ENCODE assay signal across 9 cellular contexts in the genomic region with DNA sequence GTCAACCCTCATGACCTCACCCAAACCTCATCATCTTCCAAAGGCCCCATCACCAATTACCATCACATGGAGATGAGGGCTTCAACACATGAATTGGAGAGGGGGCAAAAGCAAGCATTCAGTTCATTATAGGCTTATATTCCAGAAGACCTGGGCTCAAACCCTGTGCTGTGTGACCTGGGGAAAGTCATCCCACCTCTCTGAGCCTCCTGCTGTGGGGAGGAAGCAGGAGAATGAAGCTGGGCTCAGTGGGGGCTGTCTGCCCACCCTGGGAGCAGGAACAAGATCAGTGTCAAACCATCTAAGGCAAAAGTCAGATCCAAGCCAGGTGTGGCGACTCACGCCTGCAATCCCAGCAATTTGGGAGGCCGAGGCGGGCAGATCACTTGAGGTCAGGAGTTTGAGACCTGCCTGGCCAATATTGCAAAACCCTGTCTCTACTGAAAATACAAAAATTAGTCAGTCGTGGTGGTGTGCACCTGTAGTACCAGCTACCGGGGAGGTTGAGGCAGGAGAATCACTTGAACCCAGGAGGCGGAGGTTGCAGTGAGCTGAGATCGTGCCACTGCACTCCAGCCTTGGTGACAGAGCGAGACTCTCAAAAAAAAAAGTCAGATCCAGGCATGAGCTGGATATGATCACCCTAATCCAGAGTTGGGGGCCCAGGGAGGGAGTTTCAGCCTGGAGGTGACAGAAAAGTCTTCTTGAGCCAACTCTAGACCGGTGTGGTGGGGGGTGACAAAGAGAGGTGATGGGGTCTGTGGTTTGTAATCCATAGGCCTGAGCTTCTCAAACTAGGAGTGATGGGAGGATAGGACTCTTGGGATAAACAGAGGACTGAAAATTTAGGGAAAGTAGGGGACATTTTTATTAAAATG. TPM values are rescaled to one million over a fixed set of nuclear protein-coding genes. Genes with fewer than 3 reads are reported as not detected.
DNase-seq lines count a peak whose midpoint lies in the region; ATAC-seq lines count a peak whose summit lies in the region.
"Had no signal": no experiment of that assay in that cellular context is flagged by ENCODE, and none has a peak within 500 bp of the region (broad histone marks: within the 10 kb centered on the region; RNA-seq: fewer than 3 reads in every experiment).

No MANE protein-coding gene starts in this region.

- H3K9ac ChIP-seq in HUES6 (ENCODE audit: low read length) (peak overlapping the region; percentile 100), subcutaneous abdominal adipose tissue (ENCODE audit: low read length in 5 of 5) (no peak overlapping the region)

- peak overlapping the region; percentile 99; the same call in 1 of the 2 replicates for H3K27ac ChIP-seq in HUES6 (ENCODE audit: low read depth, low read length)
- peak overlapping the region; percentile 95 for H3K27ac ChIP-seq in layer of hippocampus (ENCODE audit: low read depth, low read length)
- H3K27ac ChIP-seq in subcutaneous abdominal adipose tissue (ENCODE audit: low read depth, low read length) = peak overlapping the region; percentile 3

- peaks cover 54% of the 10 kb centered on the region for H3K4me1 Mint-ChIP-seq in activated T-cell treated with anti-CD3 and anti-CD28 coated beads, Interleukin-2, amount 50 U/mL, for 72 hours (ENCODE audit: low read depth)

- H3K9me3 ChIP-seq in HUES6 (ENCODE audit: control insufficient read depth, insufficient read depth, low read depth, low read length) (no peaks in the 10 kb centered on the region), subcutaneous abdominal adipose tissue (ENCODE audit: control insufficient read depth in 5 of 5, low read length in 5 of 5) (no peaks in the 10 kb centered on the region)

- H3K36me3 ChIP-seq in HUES6 (ENCODE audit: control insufficient read depth, insufficient read depth, low read length) (peaks cover 17% of the 10 kb centered on the region; the same call in 1 of the 2 replicates), subcutaneous abdominal adipose tissue (ENCODE audit: control insufficient read depth in 5 of 5, insufficient read depth in 5 of 5, low read length in 5 of 5) (no peaks in the 10 kb centered on the region)

- no peak for DNase-seq in activated T-cell treated with anti-CD3 and anti-CD28 coated beads, Interleukin-2, amount 50 U/mL, for 72 hours
- no peak for DNase-seq in effector CD8-positive, alpha-beta T cell (lab: John Stamatoyannopoulos, UW)
- no peak for DNase-seq in amygdala (lab: John Stamatoyannopoulos, UW)
- DNase-seq: foreskin melanocyte, small intestine had no signal

- no peaks in the 10 kb centered on the region for H3K9me3 Mint-ChIP-seq in activated T-cell treated with anti-CD3 and anti-CD28 coated beads, Interleukin-2, amount 50 U/mL, for 72 hours

- no peaks in the 10 kb centered on the region for H3K27me3 ChIP-seq in HUES6 (ENCODE audit: control insufficient read depth, insufficient read depth, low read length)
- no peaks in the 10 kb centered on the region for H3K27me3 ChIP-seq in layer of hippocampus (ENCODE audit: control insufficient read depth, insufficient read depth, low read length)
- no peaks in the 10 kb centered on the region for H3K27me3 ChIP-seq in subcutaneous abdominal adipose tissue (ENCODE audit: control insufficient read depth in 5 of 5, insufficient read depth in 4 of 5, low read length in 5 of 5)

- H3K27ac Mint-ChIP-seq in activated T-cell treated with anti-CD3 and anti-CD28 coated beads, Interleukin-2, amount 50 U/mL, for 72 hours = peak overlapping the region; percentile 85

- peak overlapping the region; percentile 86 to 94 for H3K4me3 Mint-ChIP-seq in activated T-cell treated with anti-CD3 and anti-CD28 coated beads, Interleukin-2, amount 50 U/mL, for 72 hours

- H3K4me3 ChIP-seq in HUES6 (ENCODE audit: low read depth, low read length) (no peak overlapping the region), subcutaneous abdominal adipose tissue (ENCODE audit: low read depth in 1 of 5, low read length in 5 of 5) (no peak overlapping the region)

- no peaks in the 10 kb centered on the region for H3K27me3 Mint-ChIP-seq in activated T-cell treated with anti-CD3 and anti-CD28 coated beads, Interleukin-2, amount 50 U/mL, for 72 hours (ENCODE audit: low read depth)

- ATAC-seq in activated T-cell treated with anti-CD3 and anti-CD28 coated beads, Interleukin-2, amount 50 U/mL, for 72 hours (replicated peaks in 1 of 2) = no peak
- ATAC-seq in HG02763 (IDR thresholded peaks at IDR 0.05; ENCODE audit: unreplicated experiment) = no peak

- H3K4me1 ChIP-seq in HUES6 (ENCODE audit: control insufficient read depth, insufficient read depth, low read length) (peaks cover 23% of the 10 kb centered on the region), subcutaneous abdominal adipose tissue (ENCODE audit: control insufficient read depth in 5 of 5, insufficient read depth in 5 of 5, low read length in 5 of 5) (peaks cover 17 to 60% (median 41%) of the 10 kb centered on the region in 5 donors)

- peaks cover 10 to 12% of the 10 kb centered on the region in 2 donors for H3K36me3 Mint-ChIP-seq in activated T-cell treated with anti-CD3 and anti-CD28 coated beads, Interleukin-2, amount 50 U/mL, for 72 hours (ENCODE audit: insufficient read depth in 2 of 2)

RNA-seq across cellular contexts. Expression of a gene that starts 1.6 kb away (rescaled TPM):
- 100 to 1,000 TPM; 427 to 456 TPM for total RNA-seq in activated T-cell treated with anti-CD3 and anti-CD28 coated beads, Interleukin-2, amount 50 U/mL, for 72 hours

RNA-seq across cellular contexts. Expression of a gene that starts 37.0 kb away (rescaled TPM):
- total RNA-seq in activated T-cell treated with anti-CD3 and anti-CD28 coated beads, Interleukin-2, amount 50 U/mL, for 72 hours = 10 to 100 TPM; 95.9 to 99.2 TPM

Comparison
In these comparisons a context has a peak if more than half of its experiments do, and no peak if none do; other contexts are left out.
1. H3K27ac ChIP-seq: peak in every context shown above with its lines; median percentile 99 in HUES6; 95 in layer of hippocampus; 3 in subcutaneous abdominal adipose tissue.